Comparison of ENCODE assay signal across 8 cellular contexts in genomic region chr19:1490311-1491113, GRCh38. TPM values are rescaled to one million over a fixed set of nuclear protein-coding genes. Genes with fewer than 3 reads are reported as not detected.
DNase-seq lines count a peak whose midpoint lies in the region; ATAC-seq and TF ChIP-seq lines count a peak whose summit lies in the region.

PCSK4 (minus strand) TSS chr19:1490350; CDS start chr19:1490346, 4 bp downstream.

- POLR2A ChIA-PET in RWPE1 (lab: Yijun Ruan, JAX; ENCODE audit: low non-redundant PET) = interaction anchor here (0.6 kb wide), 3 partner anchors 19 to 367 kb away, joined by 3 to 6 read pairs (median 5); no protein-coding TSS in a partner anchor
- POLR2A ChIA-PET in naive thymus-derived CD8-positive, alpha-beta T cell (lab: Charles Lee) = interaction anchor here (0.5 to 2.2 kb wide), 19 partner anchors 8 to 1692 kb away, joined by 3 to 14 read pairs (median 3); partner anchors contain the start of genes C19orf25, CIRBP and NDUFS7

- H3K4me3 Mint-ChIP-seq in naive thymus-derived CD8-positive, alpha-beta T cell = peak within 1 kb of the TSS; percentile 85 to 93 (median 88)
- H3K4me3 Mint-ChIP-seq in stimulated activated naive B cell treated with anti-CD40 and anti-IgM and Interleukin-4, amounts not matched to agents 10 μg/mL and 1 μg/mL and 100 μg/mL, for 72 hours = peak within 1 kb of the TSS; percentile 87 to 93

- no peaks in the 10 kb centered on the region for H3K36me3 Mint-ChIP-seq in naive thymus-derived CD8-positive, alpha-beta T cell
- H3K36me3 Mint-ChIP-seq in stimulated activated naive B cell treated with anti-CD40 and anti-IgM and Interleukin-4, amounts not matched to agents 10 μg/mL and 1 μg/mL and 100 μg/mL, for 72 hours = no peaks in the 10 kb centered on the region

- ATAC-seq in naive thymus-derived CD8-positive, alpha-beta T cell = peak; percentile 84 to 88
- peak; percentile 91 to 92 for ATAC-seq in stimulated activated naive B cell treated with anti-CD40 and anti-IgM and Interleukin-4, amounts not matched to agents 10 μg/mL and 1 μg/mL and 100 μg/mL, for 72 hours (replicated peaks)

- TF ChIP-seq CTCF in LNCaP clone FGC (IDR thresholded peaks at IDR 0.05; ENCODE audit: control insufficient read depth, extremely low read depth, insufficient read depth) = no peak
- no peak for TF ChIP-seq CTCF in RWPE1 (conservative IDR thresholded peaks at IDR 0.05; ENCODE audit: low read depth)

- no peaks in the 10 kb centered on the region for H3K9me3 Mint-ChIP-seq in naive thymus-derived CD8-positive, alpha-beta T cell
- H3K9me3 Mint-ChIP-seq in stimulated activated naive B cell treated with anti-CD40 and anti-IgM and Interleukin-4, amounts not matched to agents 10 μg/mL and 1 μg/mL and 100 μg/mL, for 72 hours = no peaks in the 10 kb centered on the region

- CTCF ChIA-PET in RWPE1 (lab: Yijun Ruan, JAX) = interaction anchor here (0.6 kb wide), 1 partner anchor 115 kb away, joined by 3 read pairs; no protein-coding TSS in a partner anchor

- peak within 1 kb of the TSS; percentile 69 for H3K4me3 ChIP-seq in LNCaP clone FGC (ENCODE audit: low read depth, low read length)

- no peaks in the 10 kb centered on the region for H3K27me3 Mint-ChIP-seq in naive thymus-derived CD8-positive, alpha-beta T cell
- H3K27me3 Mint-ChIP-seq in stimulated activated naive B cell treated with anti-CD40 and anti-IgM and Interleukin-4, amounts not matched to agents 10 μg/mL and 1 μg/mL and 100 μg/mL, for 72 hours = peaks cover 14 to 22% of the 10 kb centered on the region in 2 donors

- H3K27ac Mint-ChIP-seq in naive thymus-derived CD8-positive, alpha-beta T cell = peak within 1 kb of the TSS; percentile 14 to 97 (median 89)
- peak within 1 kb of the TSS; percentile 90 for H3K27ac Mint-ChIP-seq in stimulated activated naive B cell treated with anti-CD40 and anti-IgM and Interleukin-4, amounts not matched to agents 10 μg/mL and 1 μg/mL and 100 μg/mL, for 72 hours

- peak within 1 kb of the TSS; percentile 76 for H3K27ac ChIP-seq in RWPE1

- H3K4me1 Mint-ChIP-seq in naive thymus-derived CD8-positive, alpha-beta T cell = peaks cover 8 to 22% (median 15%) of the 10 kb centered on the region in 4 donors
- peaks cover 9 to 14% of the 10 kb centered on the region in 2 donors for H3K4me1 Mint-ChIP-seq in stimulated activated naive B cell treated with anti-CD40 and anti-IgM and Interleukin-4, amounts not matched to agents 10 μg/mL and 1 μg/mL and 100 μg/mL, for 72 hours

- DNase-seq in DMS79 (lab: John Stamatoyannopoulos, UW) (peak; percentile 98), GOT3 (lab: John Stamatoyannopoulos, UW) (peak; percentile 95), LNCaP clone FGC (ENCODE audit: low read depth) (peak; percentile 95), RWPE1 (ENCODE audit: low spot score) (peak; percentile 98), fibroblast of peridontal ligament (ENCODE audit: extremely low read depth) (peak; percentile 99)
- DNase-seq in activated T-helper 9 cell treated with anti-CD3 and anti-CD28 coated beads, Interleukin-2, amount 50 U/mL, for 16 hours (ENCODE audit: low read depth) = peak; percentile 95
- DNase-seq in naive thymus-derived CD8-positive, alpha-beta T cell = peak; percentile 94 to 100 (median 98)
- peak; percentile 96 for DNase-seq in stimulated activated naive B cell treated with anti-CD40 and anti-IgM and Interleukin-4, amounts not matched to agents 10 μg/mL and 1 μg/mL and 100 μg/mL, for 72 hours

RNA-seq across cellular contexts. Expression of gene PCSK4, which starts in this region (rescaled TPM):
- 10 to 100 TPM; 11.1 to 12.0 TPM for total RNA-seq in naive thymus-derived CD8-positive, alpha-beta T cell
- polyA plus RNA-seq in naive thymus-derived CD8-positive, alpha-beta T cell = 1 to 10 TPM in 2 of 3 donors, under 1 TPM in 1; 0.35 to 1.3 (median 1.2) TPM

Comparison
In these comparisons a context has a peak if more than half of its experiments do, and no peak if none do; other contexts are left out.
1. Peak in every context shown above with its lines: DNase-seq, ATAC-seq, H3K4me3 ChIP-seq and H3K27ac ChIP-seq.